ENCODE assay signal across 26 cellular contexts in the genomic region with DNA sequence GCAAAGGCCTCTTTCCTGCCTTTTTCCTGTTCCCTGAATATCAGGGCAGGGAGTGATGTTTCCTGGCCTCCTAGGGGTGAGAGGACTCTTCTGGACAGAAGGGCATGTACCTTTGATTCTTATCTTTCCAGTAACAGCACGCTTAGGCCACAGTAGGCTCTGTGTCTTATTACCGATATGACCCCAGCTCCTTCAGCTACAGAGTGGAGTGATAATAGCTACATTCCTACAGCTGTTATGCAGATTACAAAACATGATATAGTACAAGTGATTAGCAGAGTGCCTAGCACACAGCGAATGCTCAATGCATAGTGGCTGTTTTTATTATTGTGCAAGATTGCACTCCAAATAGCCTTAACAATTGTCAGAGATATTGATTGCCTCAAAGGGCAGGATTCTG.
"Had no signal": no experiment of that assay in that cellular context is flagged by ENCODE, and none has a peak within 500 bp of the region (broad histone marks: within the 10 kb centered on the region; RNA-seq: fewer than 3 reads in every experiment).

No MANE protein-coding gene starts in this region.

- H3K4me1 ChIP-seq: pancreas, psoas muscle, right lobe of liver, sigmoid colon, suprapubic skin, testis, tibial artery, transverse colon, vagina had no signal

- H3K4me3 ChIP-seq: pancreas, psoas muscle, right lobe of liver, sigmoid colon, suprapubic skin, testis, tibial artery, transverse colon, vagina had no signal

- H3K27me3 ChIP-seq: neutrophil, pancreas, right lobe of liver, sigmoid colon, suprapubic skin, testis, tibial artery, transverse colon, vagina had no signal

- FAIRE-seq: pancreas, small intestine, urothelium cell line had no signal

- DNase-seq: naive thymus-derived CD8-positive, alpha-beta T cell; nephron progenitor cell; nucleus accumbens; pancreas; psoas muscle; right cardiac atrium; right lobe of liver; sigmoid colon; small intestine; stimulated activated CD4-positive, alpha-beta T cell treated with anti-CD3 and anti-CD28 coated beads, Interleukin-15, amount 100 ng/mL, for 24 hours; stimulated activated CD4-positive, alpha-beta T cell treated with anti-CD3 and anti-CD28 coated beads, Interleukin-2, amount 100 ng/mL, for 24 hours; stimulated activated CD4-positive, alpha-beta T cell treated with anti-CD3 and anti-CD28 coated beads, Interleukin-2, amount 100 ng/mL, for 48 hours; stimulated activated CD4-positive, alpha-beta T cell treated with anti-CD3 and anti-CD28 coated beads, Interleukin-4, amount 100 ng/mL, for 24 hours; stimulated activated naive CD4-positive, alpha-beta T cell; stimulated activated naive CD8-positive, alpha-beta T cell treated with anti-CD3 and anti-CD28 coated beads, Interleukin-15, amount 100 ng/mL, for 72 hours; stimulated activated naive CD8-positive, alpha-beta T cell treated with anti-CD3 and anti-CD28 coated beads, Interleukin-15, Interleukin-2, amounts not matched to agents 100 U/mL and 50 U/mL, for 24 hours; substantia nigra; testis; tibial artery; transverse colon had no signal

- H3K27ac ChIP-seq: neutrophil, pancreas, psoas muscle, right lobe of liver, sigmoid colon, suprapubic skin, testis, tibial artery, transverse colon, vagina had no signal

- H3K36me3 ChIP-seq: neutrophil, pancreas, right lobe of liver, sigmoid colon, suprapubic skin, tibial artery, transverse colon, vagina had no signal

- ATAC-seq: naive thymus-derived CD8-positive, alpha-beta T cell; natural killer cell treated with Interleukin-12 subunit alpha and Interleukin-12 subunit beta and Interleukin-15 and Interleukin-18, amount 100 ng/mL, for 72 hours; pancreas; psoas muscle; right cardiac atrium; stimulated activated memory B cell treated with anti-CD40 and anti-IgM and Interleukin-4, amounts not matched to agents 10 μg/mL and 1 μg/mL and 100 μg/mL, for 72 hours; stimulated activated naive CD8-positive, alpha-beta T cell treated with anti-CD3 and anti-CD28 coated beads, Interleukin-15, amount 100 ng/mL, for 72 hours; stimulated activated naive CD8-positive, alpha-beta T cell treated with anti-CD3 and anti-CD28 coated beads, Interleukin-15, Interleukin-2, amounts not matched to agents 100 U/mL and 50 U/mL, for 24 hours had no signal

- H3K9me3 ChIP-seq: neutrophil, pancreas, psoas muscle, right lobe of liver, sigmoid colon, suprapubic skin, testis, tibial artery, transverse colon, vagina had no signal
